13 cellular contexts compared by ENCODE assay signal in the genomic region with DNA sequence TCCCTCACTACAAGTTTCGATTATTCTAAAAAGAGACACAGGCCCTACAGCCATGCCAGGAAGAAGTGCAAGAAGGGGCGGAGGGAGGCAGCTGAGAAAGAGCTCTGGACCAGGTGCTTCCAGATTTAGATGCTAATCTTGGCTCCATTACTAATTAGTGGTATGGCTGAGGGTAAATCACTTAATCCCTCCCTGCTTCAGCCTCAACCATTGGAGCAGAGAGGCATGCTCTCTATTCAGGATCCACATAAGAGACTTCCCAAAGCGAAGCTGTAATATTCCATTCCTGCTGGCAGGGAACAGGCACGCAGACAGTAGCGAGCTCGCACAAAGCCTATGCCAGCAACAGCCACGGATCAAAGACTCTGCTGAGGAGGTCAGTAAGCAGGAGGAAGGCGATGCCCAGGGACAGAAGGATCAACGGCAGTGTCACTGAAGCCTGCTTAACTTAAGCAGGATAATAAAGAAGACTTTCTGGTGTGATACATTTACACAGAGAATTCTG. TPM values are rescaled to one million over a fixed set of nuclear protein-coding genes. Genes with fewer than 3 reads are reported as not detected.
DNase-seq lines count a peak whose midpoint lies in the region; ATAC-seq and TF ChIP-seq lines count a peak whose summit lies in the region.
"Had no signal": no experiment of that assay in that cellular context is flagged by ENCODE, and none has a peak within 500 bp of the region (broad histone marks: within the 10 kb centered on the region; RNA-seq: fewer than 3 reads in every experiment).

No MANE protein-coding gene starts in this region.

- TF ChIP-seq CTCF in GM13977 (IDR thresholded peaks at IDR 0.05; ENCODE audit: extremely low read depth, insufficient read depth, missing control alignments), result no peak

- peak overlapping the region; percentile 16; the same call in 1 of the 2 replicates for H3K9ac ChIP-seq in iPS-20b (ENCODE audit: low read depth, low read length)

- DNase-seq in NCI-H187 treated with DMSO at 0.1 percent for 48 hours (lab: John Stamatoyannopoulos, UW) (peak; percentile 48), SK-N-DZ (ENCODE audit: low spot score) (peak; percentile 97), substantia nigra (lab: John Stamatoyannopoulos, UW) (peak in 16 of 49 donors; percentile 9 to 52 (median 20)), GM13977 (ENCODE audit: low spot score) (no peak)
- DNase-seq: colonic mucosa; left colon; stimulated activated CD4-positive, alpha-beta T cell treated with anti-CD3 and anti-CD28 coated beads, Interleukin-2, amount 100 ng/mL, for 24 hours; stimulated activated naive CD8-positive, alpha-beta T cell treated with anti-CD3 and anti-CD28 coated beads, Interleukin-15, amount 100 ng/mL, for 72 hours; T1000 had no signal

- no peak overlapping the region for H3K27ac ChIP-seq in iPS-20b (ENCODE audit: low read length)
- peak overlapping the region; percentile 14 for H3K27ac ChIP-seq in substantia nigra (ENCODE audit: low read depth, low read length, poor library complexity, severe bottlenecking)
- H3K27ac ChIP-seq: colonic mucosa had no signal

- in situ Hi-C loops in GM13977 (cut with MboI; ENCODE audit: low pct_unique_long_range_greater_than_20kb, low sequenced_read_pairs, unreplicated experiment), result no loop called here

- ATAC-seq in GM18858 (IDR thresholded peaks at IDR 0.05; ENCODE audit: unreplicated experiment) (no peak), HG02973 (IDR thresholded peaks at IDR 0.05; ENCODE audit: unreplicated experiment) (no peak)
- ATAC-seq: activated naive CD4-positive, alpha-beta T cell treated with anti-CD3 and anti-CD28 coated beads, Interleukin-2, amount 50 U/mL, for 72 hours; left colon; stimulated activated naive CD8-positive, alpha-beta T cell treated with anti-CD3 and anti-CD28 coated beads, Interleukin-15, amount 100 ng/mL, for 72 hours had no signal

- H3K4me1 ChIP-seq in iPS-20b (ENCODE audit: insufficient read depth, low read length), result peaks cover 10% of the 10 kb centered on the region; the same call in 1 of the 2 replicates
- H3K4me1 ChIP-seq: colonic mucosa had no signal

- no peaks in the 10 kb centered on the region for H3K9me3 ChIP-seq in iPS-20b (ENCODE audit: insufficient read depth, low read depth, low read length)
- H3K9me3 ChIP-seq: colonic mucosa had no signal

- no peaks in the 10 kb centered on the region for H3K27me3 ChIP-seq in iPS-20b (ENCODE audit: insufficient read depth, low read length)
- H3K27me3 ChIP-seq: colonic mucosa had no signal

- peak overlapping the region; percentile 26; the same call in 1 of the 2 replicates for H3K4me3 ChIP-seq in iPS-20b (ENCODE audit: low read length)
- H3K4me3 ChIP-seq: colonic mucosa had no signal

- no peaks in the 10 kb centered on the region for H3K36me3 ChIP-seq in iPS-20b (ENCODE audit: insufficient read depth, low read depth, low read length)
- H3K36me3 ChIP-seq: colonic mucosa had no signal

RNA-seq across cellular contexts. Expression of gene LIFR, which starts 24.2 kb away (rescaled TPM):
- 16.8 and 18.7 TPM in 2 replicates for polyA plus RNA-seq in SK-N-DZ (2014; cell fraction: cytosol; rRNA removed)
- 21.6 and 22.9 TPM in 2 replicates for polyA plus RNA-seq in SK-N-DZ (2014; cell fraction: nucleus; rRNA removed)
